8 cellular contexts compared by ENCODE assay signal in genomic region chr1:84573481-84573966, GRCh38. TPM values are rescaled to one million over a fixed set of nuclear protein-coding genes. Genes with fewer than 3 reads are reported as not detected.
DNase-seq lines count a peak whose midpoint lies in the region; ATAC-seq and TF ChIP-seq lines count a peak whose summit lies in the region.

No MANE protein-coding gene starts in this region.

- H3K9me3 Mint-ChIP-seq in nephron progenitor cell, result peaks cover 3% of the 10 kb centered on the region

- no peak for ATAC-seq in GM21528 (IDR thresholded peaks at IDR 0.05; ENCODE audit: low FRiP score, unreplicated experiment)

- peaks cover 4% of the 10 kb centered on the region for H3K27me3 Mint-ChIP-seq in nephron progenitor cell (ENCODE audit: low read depth, poor library complexity)

- peaks cover 7% of the 10 kb centered on the region for H3K4me1 ChIP-seq in ectodermal cell (ENCODE audit: control insufficient read depth, insufficient read depth, low read length)

- peak overlapping the region; percentile 72 for H3K4me3 ChIP-seq in GM08714 (ENCODE audit: low read length)
- peak overlapping the region; percentile 68 for H3K4me3 ChIP-seq in ectodermal cell (ENCODE audit: insufficient read depth, low read depth, low read length)

- H3K36me3 Mint-ChIP-seq in nephron progenitor cell (ENCODE audit: low read depth), result peaks cover 25% of the 10 kb centered on the region

- H3K36me3 ChIP-seq in ectodermal cell (ENCODE audit: control insufficient read depth, insufficient read depth, low read length), result no peaks in the 10 kb centered on the region

- H3K27me3 ChIP-seq in ectodermal cell (ENCODE audit: control insufficient read depth, insufficient read depth, low read length, poor library complexity, severe bottlenecking), result no peaks in the 10 kb centered on the region

- H3K4me3 Mint-ChIP-seq in nephron progenitor cell, result peak overlapping the region; percentile 93

- peak overlapping the region; percentile 92 for H3K27ac Mint-ChIP-seq in nephron progenitor cell

- H3K27ac ChIP-seq in ectodermal cell (ENCODE audit: insufficient read depth, low read depth, low read length, poor library complexity, severe bottlenecking), result peak overlapping the region; percentile 87

- TF ChIP-seq CTCF in nephron progenitor cell (IDR thresholded peaks at IDR 0.05), result no peak

- WGBS in ectodermal cell, 2 experiments, result 16 to 17% methylated on average over 5 of the region's 5 CpGs

- H3K9me3 ChIP-seq in ectodermal cell (ENCODE audit: control insufficient read depth, low read length), result no peaks in the 10 kb centered on the region

- DNase-seq in NCI-H69 (lab: John Stamatoyannopoulos, UW), result peak; percentile 42
- no peak for DNase-seq in nephron progenitor cell
- DNase-seq in activated CD4-positive, CD25-positive, alpha-beta regulatory T cell (lab: John Stamatoyannopoulos, UW), result no peak
- DNase-seq in NCI-H2171 (lab: John Stamatoyannopoulos, UW), result no peak
- DNase-seq in mucosa of gallbladder (ENCODE audit: low spot score), result no peak

- peaks cover 38% of the 10 kb centered on the region for H3K4me1 Mint-ChIP-seq in nephron progenitor cell

RNA-seq across cellular contexts. Expression of gene CTBS, which starts 0.7 kb away (rescaled TPM):
- 7.1 TPM for polyA plus RNA-seq in ectodermal cell (2013, experiment 1 of 4)
- polyA plus RNA-seq in ectodermal cell (2013, experiment 2 of 4), result 7.7 TPM
- 9.0 TPM for polyA plus RNA-seq in ectodermal cell (2013, experiment 3 of 4)
- 10.8 TPM for polyA plus RNA-seq in ectodermal cell (2013, experiment 4 of 4)
- 18.5 TPM for total RNA-seq in mucosa of gallbladder
